ENCODE assay signal across 17 cellular contexts in the genomic region with DNA sequence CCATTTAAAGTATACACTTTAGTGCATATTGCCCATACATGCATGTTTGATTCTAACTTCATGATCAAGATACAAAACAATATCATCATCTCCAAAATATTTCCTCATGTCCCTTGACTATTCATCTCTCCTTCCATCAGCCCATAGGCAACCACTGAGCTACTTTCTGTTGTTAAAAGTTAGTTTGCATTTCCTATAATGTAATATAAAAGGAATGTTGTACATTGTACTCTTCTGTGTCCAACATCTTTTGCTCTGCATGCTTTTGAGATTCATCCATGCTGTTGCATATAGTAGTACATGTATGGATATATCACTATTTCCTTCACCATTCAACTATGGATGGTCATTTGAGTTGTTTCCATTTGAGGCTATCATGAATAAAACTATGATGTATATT.
DNase-seq lines count a peak whose midpoint lies in the region; ATAC-seq and TF ChIP-seq lines count a peak whose summit lies in the region.
"Had no signal": no experiment of that assay in that cellular context is flagged by ENCODE, and none has a peak within 500 bp of the region (broad histone marks: within the 10 kb centered on the region; RNA-seq: fewer than 3 reads in every experiment).

No MANE protein-coding gene starts in this region.

- no peaks in the 10 kb centered on the region for H3K27me3 ChIP-seq in RWPE2 (ENCODE audit: insufficient read depth, poor library complexity, severe bottlenecking)
- H3K27me3 ChIP-seq: BLaER1 treated with 17β-estradiol and CSF1 and Interleukin-3, amounts not matched to agents 10 nM and 100 nM had no signal

- DNase-seq in EH (ENCODE audit: low read depth): peak; percentile 47
- peak; percentile 48 for DNase-seq in HCEC 1CT
- no peak for DNase-seq in RWPE2 (ENCODE audit: low spot score)
- peak; percentile 35 for DNase-seq in iris pigment epithelial cell (ENCODE audit: low read depth)
- DNase-seq in NCI-H2029 (lab: John Stamatoyannopoulos, UW): no peak
- DNase-seq in HUDEP-2 (lab: John Stamatoyannopoulos, UW; ENCODE audit: unreplicated experiment in 76 of 76): no peak
- DNase-seq: 8988T; ACHN; Calu3; CD4-positive, alpha-beta T cell; DMS79; GF-D8; GM23248; H7 had no signal

- ATAC-seq in RWPE2 (ENCODE audit: low read depth) (peak; percentile 48; the same call in 2 of the 3 replicates), GM21619 (IDR thresholded peaks at IDR 0.05; ENCODE audit: unreplicated experiment) (no peak), GM18505 (IDR thresholded peaks at IDR 0.05; ENCODE audit: unreplicated experiment) (no peak)

- no peak overlapping the region for H3K4me3 ChIP-seq in RWPE2 (ENCODE audit: severe bottlenecking)
- H3K4me3 ChIP-seq: BLaER1 treated with 17β-estradiol and CSF1 and Interleukin-3, amounts not matched to agents 10 nM and 100 nM; GM23248 had no signal

- no peak for TF ChIP-seq CTCF in RWPE2 (IDR thresholded peaks at IDR 0.05; ENCODE audit: poor library complexity, severe bottlenecking)

- H3K4me1 ChIP-seq in RWPE2 (ENCODE audit: insufficient read depth, poor library complexity, severe bottlenecking): peaks cover 11% of the 10 kb centered on the region

- TF ChIP-seq POLR2A in GM18505 (IDR thresholded peaks at IDR 0.05; ENCODE audit: borderline replicate concordance, extremely low read depth, insufficient read depth, insufficient read length): no peak

- H3K9me3 ChIP-seq in RWPE2 (ENCODE audit: severe bottlenecking): no peaks in the 10 kb centered on the region
- H3K9me3 ChIP-seq: BLaER1 treated with 17β-estradiol and CSF1 and Interleukin-3, amounts not matched to agents 10 nM and 100 nM had no signal

- no peaks in the 10 kb centered on the region for H3K36me3 ChIP-seq in RWPE2 (ENCODE audit: low read depth)
- H3K36me3 ChIP-seq: BLaER1 treated with 17β-estradiol and CSF1 and Interleukin-3, amounts not matched to agents 10 nM and 100 nM had no signal

- no peak overlapping the region for H3K27ac ChIP-seq in RWPE2 (ENCODE audit: poor library complexity, severe bottlenecking)
- H3K27ac ChIP-seq: BLaER1 treated with 17β-estradiol and CSF1 and Interleukin-3, amounts not matched to agents 10 nM and 100 nM; GM23248 had no signal

Comparison
In these comparisons a context has a peak if more than half of its experiments do, and no peak if none do; other contexts are left out.
1. DNase-seq: peak in EH (single experiment), HCEC 1CT (single experiment) and iris pigment epithelial cell (single experiment); none in RWPE2 (single experiment), NCI-H2029 (single experiment) and HUDEP-2 (0 of 76).